2 cellular contexts compared by ENCODE assay signal in genomic region chr16:2973605-2974318, GRCh38.
A peak's percentile ranks its signal among the peaks of the same experiment; 100 is the strongest.
TF ChIP-seq lines count a peak whose summit lies in the region.

No MANE protein-coding gene starts in this region.

TF ChIP-seq in HCT116, 20 proteins besides CTCF, POLR2A, EP300 and RAD21:
- TF ChIP-seq SP1 (IDR thresholded peaks at IDR 0.05; ENCODE audit: low read depth) (no peak), EZH2phosphoT487 (IDR thresholded peaks at IDR 0.05; ENCODE audit: borderline replicate concordance) (no peak), POLR2AphosphoS5 (IDR thresholded peaks at IDR 0.05; ENCODE audit: low read depth, low read length) (no peak), ZNF274 (IDR thresholded peaks at IDR 0.05; ENCODE audit: low read depth, low read length) (no peak), SRF (IDR thresholded peaks at IDR 0.05; ENCODE audit: low read depth) (no peak), ZFX (IDR thresholded peaks at IDR 0.05) (no peak), ATF3 (IDR thresholded peaks at IDR 0.05) (no peak), MAX (IDR thresholded peaks at IDR 0.05) (no peak), CEBPB (IDR thresholded peaks at IDR 0.05; ENCODE audit: low read depth) (no peak), YY1 (IDR thresholded peaks at IDR 0.05; ENCODE audit: extremely low read depth, insufficient replicate concordance, low read depth, low read length) (no peak), ZBTB33 (IDR thresholded peaks at IDR 0.05; ENCODE audit: extremely low read depth, insufficient replicate concordance, low read length) (no peak), ELF1 (IDR thresholded peaks at IDR 0.05; ENCODE audit: borderline replicate concordance, low read depth) (no peak), EZH2 (IDR thresholded peaks at IDR 0.05) (no peak), FOSL1 (IDR thresholded peaks at IDR 0.05; ENCODE audit: low read depth) (no peak), CBX3 (IDR thresholded peaks at IDR 0.05; ENCODE audit: low read depth) (no peak), SIN3A (IDR thresholded peaks at IDR 0.05; ENCODE audit: low read depth) (no peak), JUND (IDR thresholded peaks at IDR 0.05) (no peak)
- TF ChIP-seq, protein P1, sequence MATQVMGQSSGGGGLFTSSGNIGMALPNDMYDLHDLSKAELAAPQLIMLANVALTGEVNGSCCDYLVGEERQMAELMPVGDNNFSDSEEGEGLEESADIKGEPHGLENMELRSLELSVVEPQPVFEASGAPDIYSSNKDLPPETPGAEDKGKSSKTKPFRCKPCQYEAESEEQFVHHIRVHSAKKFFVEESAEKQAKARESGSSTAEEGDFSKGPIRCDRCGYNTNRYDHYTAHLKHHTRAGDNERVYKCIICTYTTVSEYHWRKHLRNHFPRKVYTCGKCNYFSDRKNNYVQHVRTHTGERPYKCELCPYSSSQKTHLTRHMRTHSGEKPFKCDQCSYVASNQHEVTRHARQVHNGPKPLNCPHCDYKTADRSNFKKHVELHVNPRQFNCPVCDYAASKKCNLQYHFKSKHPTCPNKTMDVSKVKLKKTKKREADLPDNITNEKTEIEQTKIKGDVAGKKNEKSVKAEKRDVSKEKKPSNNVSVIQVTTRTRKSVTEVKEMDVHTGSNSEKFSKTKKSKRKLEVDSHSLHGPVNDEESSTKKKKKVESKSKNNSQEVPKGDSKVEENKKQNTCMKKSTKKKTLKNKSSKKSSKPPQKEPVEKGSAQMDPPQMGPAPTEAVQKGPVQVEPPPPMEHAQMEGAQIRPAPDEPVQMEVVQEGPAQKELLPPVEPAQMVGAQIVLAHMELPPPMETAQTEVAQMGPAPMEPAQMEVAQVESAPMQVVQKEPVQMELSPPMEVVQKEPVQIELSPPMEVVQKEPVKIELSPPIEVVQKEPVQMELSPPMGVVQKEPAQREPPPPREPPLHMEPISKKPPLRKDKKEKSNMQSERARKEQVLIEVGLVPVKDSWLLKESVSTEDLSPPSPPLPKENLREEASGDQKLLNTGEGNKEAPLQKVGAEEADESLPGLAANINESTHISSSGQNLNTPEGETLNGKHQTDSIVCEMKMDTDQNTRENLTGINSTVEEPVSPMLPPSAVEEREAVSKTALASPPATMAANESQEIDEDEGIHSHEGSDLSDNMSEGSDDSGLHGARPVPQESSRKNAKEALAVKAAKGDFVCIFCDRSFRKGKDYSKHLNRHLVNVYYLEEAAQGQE (IDR thresholded peaks at IDR 0.05; ENCODE audit: low read depth) = no peak
TF ChIP-seq in HCT116: peak in this region for 0.

TF ChIP-seq in WTC11, 78 proteins besides CTCF, POLR2A, EP300 and RAD21:
- TF ChIP-seq, protein P2, sequence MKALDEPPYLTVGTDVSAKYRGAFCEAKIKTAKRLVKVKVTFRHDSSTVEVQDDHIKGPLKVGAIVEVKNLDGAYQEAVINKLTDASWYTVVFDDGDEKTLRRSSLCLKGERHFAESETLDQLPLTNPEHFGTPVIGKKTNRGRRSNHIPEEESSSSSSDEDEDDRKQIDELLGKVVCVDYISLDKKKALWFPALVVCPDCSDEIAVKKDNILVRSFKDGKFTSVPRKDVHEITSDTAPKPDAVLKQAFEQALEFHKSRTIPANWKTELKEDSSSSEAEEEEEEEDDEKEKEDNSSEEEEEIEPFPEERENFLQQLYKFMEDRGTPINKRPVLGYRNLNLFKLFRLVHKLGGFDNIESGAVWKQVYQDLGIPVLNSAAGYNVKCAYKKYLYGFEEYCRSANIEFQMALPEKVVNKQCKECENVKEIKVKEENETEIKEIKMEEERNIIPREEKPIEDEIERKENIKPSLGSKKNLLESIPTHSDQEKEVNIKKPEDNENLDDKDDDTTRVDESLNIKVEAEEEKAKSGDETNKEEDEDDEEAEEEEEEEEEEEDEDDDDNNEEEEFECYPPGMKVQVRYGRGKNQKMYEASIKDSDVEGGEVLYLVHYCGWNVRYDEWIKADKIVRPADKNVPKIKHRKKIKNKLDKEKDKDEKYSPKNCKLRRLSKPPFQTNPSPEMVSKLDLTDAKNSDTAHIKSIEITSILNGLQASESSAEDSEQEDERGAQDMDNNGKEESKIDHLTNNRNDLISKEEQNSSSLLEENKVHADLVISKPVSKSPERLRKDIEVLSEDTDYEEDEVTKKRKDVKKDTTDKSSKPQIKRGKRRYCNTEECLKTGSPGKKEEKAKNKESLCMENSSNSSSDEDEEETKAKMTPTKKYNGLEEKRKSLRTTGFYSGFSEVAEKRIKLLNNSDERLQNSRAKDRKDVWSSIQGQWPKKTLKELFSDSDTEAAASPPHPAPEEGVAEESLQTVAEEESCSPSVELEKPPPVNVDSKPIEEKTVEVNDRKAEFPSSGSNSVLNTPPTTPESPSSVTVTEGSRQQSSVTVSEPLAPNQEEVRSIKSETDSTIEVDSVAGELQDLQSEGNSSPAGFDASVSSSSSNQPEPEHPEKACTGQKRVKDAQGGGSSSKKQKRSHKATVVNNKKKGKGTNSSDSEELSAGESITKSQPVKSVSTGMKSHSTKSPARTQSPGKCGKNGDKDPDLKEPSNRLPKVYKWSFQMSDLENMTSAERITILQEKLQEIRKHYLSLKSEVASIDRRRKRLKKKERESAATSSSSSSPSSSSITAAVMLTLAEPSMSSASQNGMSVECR (CRISPR knock-in tag; IDR thresholded peaks at IDR 0.05; ENCODE audit: borderline replicate concordance) = 0 out of 2 replicates have a peak, but pooled peaks have one; percentile 11
- no peak for TF ChIP-seq IRF2 (CRISPR knock-in tag; IDR thresholded peaks at IDR 0.05; ENCODE audit: borderline replicate concordance, low read depth)
